ENCODE assay signal across 14 cellular contexts in the genomic region with DNA sequence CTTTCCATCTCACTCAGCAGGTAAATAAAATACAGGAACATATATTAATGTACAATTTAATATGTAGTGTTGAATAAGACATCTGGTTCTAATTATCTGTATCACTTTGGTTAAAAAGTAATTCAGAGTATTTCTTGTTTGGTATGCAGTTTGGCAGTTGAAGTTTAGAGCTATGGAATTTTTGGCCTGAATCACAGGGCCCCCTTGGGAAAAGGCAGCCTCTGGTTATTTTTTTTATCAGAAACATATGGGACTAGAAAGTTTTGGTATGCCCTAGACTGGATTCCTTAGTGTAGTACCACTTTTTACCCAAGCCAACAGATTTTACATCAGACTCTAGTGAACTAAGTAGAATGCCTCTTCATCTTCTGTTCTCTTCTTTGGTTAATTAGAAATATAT. TPM values are rescaled to one million over a fixed set of nuclear protein-coding genes. Genes with fewer than 3 reads are reported as not detected.
A peak's percentile ranks its signal among the peaks of the same experiment; 100 is the strongest.
DNase-seq lines count a peak whose midpoint lies in the region; ATAC-seq and TF ChIP-seq lines count a peak whose summit lies in the region.
"Had no signal": no experiment of that assay in that cellular context is flagged by ENCODE, and none has a peak within 500 bp of the region (broad histone marks: within the 10 kb centered on the region; RNA-seq: fewer than 3 reads in every experiment).

No MANE protein-coding gene starts in this region.

- TF ChIP-seq POLR2A in suprapubic skin (IDR thresholded peaks at IDR 0.05): no peak

- no peak overlapping the region for H3K4me3 Mint-ChIP-seq in T-helper 17 cell
- H3K4me3 Mint-ChIP-seq: activated T-helper 17 cell treated with anti-CD3 and anti-CD28 coated beads, Interleukin-2, amount 50 U/mL, for 72 hours had no signal

- no peak for TF ChIP-seq EP300 in suprapubic skin (IDR thresholded peaks at IDR 0.05)

- DNase-seq in ELR (ENCODE audit: low read depth) (peak; percentile 66), T-helper 17 cell (no peak), fibroblast of the aortic adventitia (ENCODE audit: low read depth) (peak; percentile 99), suprapubic skin (ENCODE audit: low spot score in 2 of 2) (no peak)
- DNase-seq: body of pancreas; effector memory CD4-positive, alpha-beta T cell; kidney glomerular epithelial cell; NCI-H1048; psoas muscle; T-helper 2 cell had no signal

- peaks cover 28% of the 10 kb centered on the region for H3K4me1 Mint-ChIP-seq in T-helper 17 cell

- H3K27me3 ChIP-seq in suprapubic skin: no peaks in the 10 kb centered on the region
- H3K27me3 ChIP-seq: body of pancreas had no signal

- no peaks in the 10 kb centered on the region for H3K27me3 Mint-ChIP-seq in T-helper 17 cell
- H3K27me3 Mint-ChIP-seq: activated T-helper 17 cell treated with anti-CD3 and anti-CD28 coated beads, Interleukin-2, amount 50 U/mL, for 72 hours had no signal

- no peak overlapping the region for H3K4me3 ChIP-seq in fibroblast of the aortic adventitia (ENCODE audit: low read depth, low read length)
- no peak overlapping the region for H3K4me3 ChIP-seq in suprapubic skin
- H3K4me3 ChIP-seq: body of pancreas, psoas muscle had no signal

- peaks cover 5% of the 10 kb centered on the region for H3K36me3 Mint-ChIP-seq in T-helper 17 cell (ENCODE audit: low read depth)

- peak overlapping the region; percentile 19 for H3K27ac Mint-ChIP-seq in T-helper 17 cell
- H3K27ac Mint-ChIP-seq: activated T-helper 17 cell treated with anti-CD3 and anti-CD28 coated beads, Interleukin-2, amount 50 U/mL, for 72 hours had no signal

- H3K9me3 ChIP-seq in T-helper 17 cell (ENCODE audit: control insufficient read depth, low read length, poor library complexity, severe bottlenecking) (no peaks in the 10 kb centered on the region), suprapubic skin (no peaks in the 10 kb centered on the region)
- H3K9me3 ChIP-seq: body of pancreas, psoas muscle had no signal

- ATAC-seq in T-helper 17 cell (no peak), GM19452 (IDR thresholded peaks at IDR 0.05; ENCODE audit: unreplicated experiment) (no peak), GM21619 (IDR thresholded peaks at IDR 0.05; ENCODE audit: unreplicated experiment) (no peak), HG03571 (IDR thresholded peaks at IDR 0.05; ENCODE audit: unreplicated experiment) (no peak)
- ATAC-seq: activated T-helper 17 cell treated with anti-CD3 and anti-CD28 coated beads, Interleukin-2, amount 50 U/mL, for 72 hours; body of pancreas; psoas muscle had no signal

- peak overlapping the region; percentile 53 for H3K27ac ChIP-seq in suprapubic skin
- H3K27ac ChIP-seq: psoas muscle had no signal

- peaks cover 4% of the 10 kb centered on the region for H3K36me3 ChIP-seq in suprapubic skin

- TF ChIP-seq CTCF in fibroblast of the aortic adventitia (IDR thresholded peaks at IDR 0.05; ENCODE audit: insufficient read depth, low read length) (no peak), suprapubic skin (IDR thresholded peaks at IDR 0.05) (no peak)

- H3K4me1 ChIP-seq in suprapubic skin: peaks cover 46% of the 10 kb centered on the region

RNA-seq across cellular contexts. Expression of a gene that starts 26.4 kb away (rescaled TPM):
- 10 to 100 TPM; 70.8 to 94.0 TPM for total RNA-seq in T-helper 17 cell
- 13.1 and 25.2 TPM in 2 replicates for total RNA-seq in fibroblast of the aortic adventitia (ENCODE audit: low replicate concordance)
- total RNA-seq in suprapubic skin: 10 to 100 TPM; 20.2 to 26.2 (median 24.3) TPM

RNA-seq across cellular contexts. Expression of a gene that starts 26.6 kb away (rescaled TPM):
- total RNA-seq in T-helper 17 cell (10 to 100 TPM in 1 of 2 donors, 1 to 10 TPM in 1; 6.7 to 10.2 TPM), fibroblast of the aortic adventitia (ENCODE audit: low replicate concordance) (22.2 and 23.8 TPM in 2 replicates), suprapubic skin (10 to 100 TPM in 3 of 4 donors, 1 to 10 TPM in 1; 9.9 to 15.0 (median 12.1) TPM)

Comparison
In these comparisons a context has a peak if more than half of its experiments do, and no peak if none do; other contexts are left out.
1. DNase-seq: peak in ELR (single experiment) and fibroblast of the aortic adventitia (single experiment); none in T-helper 17 cell (0 of 3) and suprapubic skin (0 of 2).